Comparison of ENCODE assay signal across 13 cellular contexts in the genomic region with DNA sequence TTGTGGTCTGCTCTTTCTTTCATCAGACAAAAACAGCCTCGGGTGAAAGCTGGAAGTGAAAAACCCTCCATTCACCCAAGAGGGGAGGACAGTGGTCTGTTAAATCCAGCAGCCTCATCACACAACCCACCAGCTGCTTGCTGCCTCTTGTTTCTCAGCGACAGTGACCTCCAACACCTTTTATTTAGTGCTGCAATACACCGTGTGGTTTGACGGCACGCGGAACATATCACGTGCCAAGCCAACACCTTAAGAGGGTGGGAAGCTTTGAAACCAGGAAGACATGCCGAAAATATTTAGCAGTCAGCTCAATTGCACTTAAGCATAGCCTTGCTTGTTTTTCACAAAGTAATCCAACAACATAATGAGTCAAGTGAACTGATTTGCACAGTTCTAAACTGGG. TPM values are rescaled to one million over a fixed set of nuclear protein-coding genes. Genes with fewer than 3 reads are reported as not detected.
DNase-seq lines count a peak whose midpoint lies in the region; FAIRE-seq and TF ChIP-seq lines count a peak whose summit lies in the region.
"Had no signal": no experiment of that assay in that cellular context is flagged by ENCODE, and none has a peak within 500 bp of the region (broad histone marks: within the 10 kb centered on the region; RNA-seq: fewer than 3 reads in every experiment).

No MANE protein-coding gene starts in this region.

- no peaks in the 10 kb centered on the region for H3K9me3 ChIP-seq in keratinocyte (ENCODE audit: control insufficient read depth, low read depth, low read length)
- no peaks in the 10 kb centered on the region for H3K9me3 ChIP-seq in smooth muscle cell (replicated peaks; ENCODE audit: low read depth)

- TF ChIP-seq CTCF in keratinocyte (optimal IDR thresholded peaks at IDR 0.05 in 1 of 3, IDR thresholded peaks at IDR 0.05 in 1 of 3, conservative IDR thresholded peaks at IDR 0.05 in 1 of 3; ENCODE audit: extremely low read depth in 1 of 3, insufficient read depth in 2 of 3, low read length in 3 of 3): no peak
- TF ChIP-seq CTCF in smooth muscle cell (IDR thresholded peaks at IDR 0.05; ENCODE audit: borderline replicate concordance, insufficient read depth, poor library complexity, severe bottlenecking): no peak

- in situ Hi-C loops in KBM-7 (cut with MboI; ENCODE audit: low pct_unique_long_range_greater_than_20kb, low sequenced_read_pairs): no loop called here

- H3K27me3 ChIP-seq in keratinocyte (ENCODE audit: control insufficient read depth, extremely low read depth, insufficient read depth, low read length): no peaks in the 10 kb centered on the region
- H3K27me3 ChIP-seq in smooth muscle cell (ENCODE audit: low read depth): no peaks in the 10 kb centered on the region

- H4K20me1 ChIP-seq in keratinocyte (ENCODE audit: control insufficient read depth, extremely low read depth, insufficient read depth, low read length) (no peaks in the 10 kb centered on the region), smooth muscle cell (ENCODE audit: low read depth) (no peaks in the 10 kb centered on the region)

- peak overlapping the region; percentile 20 for H2AFZ ChIP-seq in keratinocyte (ENCODE audit: control insufficient read depth, low read length)
- H2AFZ ChIP-seq in smooth muscle cell (ENCODE audit: low read depth): no peak overlapping the region

- H3K9me1 ChIP-seq in keratinocyte (ENCODE audit: control insufficient read depth, extremely low read depth, insufficient read depth, low read length): no peaks in the 10 kb centered on the region

- H3K4me2 ChIP-seq in keratinocyte (ENCODE audit: control insufficient read depth, extremely low read depth, insufficient read depth, low read depth, low read length) (peak overlapping the region; percentile 36), smooth muscle cell (peak overlapping the region; percentile 52)

- WGBS in smooth muscle cell (ENCODE audit: low lambda C conversion rate): 59% methylated on average over 8 of the region's 8 CpGs

- H3K9ac ChIP-seq in keratinocyte (ENCODE audit: control insufficient read depth, extremely low read depth, insufficient read depth, low read length) (peak overlapping the region; percentile 29), smooth muscle cell (ENCODE audit: low read depth) (peak overlapping the region; percentile 12)

- H3K27ac ChIP-seq in keratinocyte (ENCODE audit: control insufficient read depth, insufficient read depth, low read length) (peak overlapping the region; percentile 75), smooth muscle cell (ENCODE audit: low read depth) (peak overlapping the region; percentile 43)

- DNase-seq in GM19239 (ENCODE audit: insufficient read length, low spot score) (no peak), NCI-H187 (lab: John Stamatoyannopoulos, UW) (peak; percentile 12 to 20), keratinocyte (ENCODE audit: low read depth, low spot score) (no peak), smooth muscle cell (lab: John Stamatoyannopoulos, UW; ENCODE audit: unreplicated experiment) (no peak), activated gamma-delta T cell (lab: John Stamatoyannopoulos, UW) (no peak), GDM1 (lab: John Stamatoyannopoulos, UW) (no peak), KBM-7 (no peak), occipital lobe (lab: John Stamatoyannopoulos, UW) (no peak)
- DNase-seq: activated effector memory CD4-positive, alpha-beta T cell treated with Interleukin-2 at 50 U/mL for 16 hours; COR-L47; NCI-H1048; stimulated activated CD4-positive, alpha-beta T cell treated with anti-CD3 and anti-CD28 coated beads, Interleukin-2, amount 100 ng/mL, for 48 hours had no signal

- H3K36me3 ChIP-seq in keratinocyte (ENCODE audit: control insufficient read depth in 2 of 2, extremely low read depth in 1 of 2, insufficient read depth in 2 of 2, low read length in 2 of 2) (peaks cover 0 to 28% of the 10 kb centered on the region in 2 experiments), smooth muscle cell (ENCODE audit: low read depth) (no peaks in the 10 kb centered on the region)

- H3K4me3 ChIP-seq in keratinocyte (ENCODE audit: control insufficient read depth in 2 of 3, extremely low read depth in 1 of 3, insufficient read depth in 2 of 3, low read depth in 1 of 3, low read length in 3 of 3) (peak overlapping the region; percentile 1 to 41 (median 11)), smooth muscle cell (no peak overlapping the region)

- no peaks in the 10 kb centered on the region for H3K79me2 ChIP-seq in keratinocyte (ENCODE audit: control insufficient read depth, insufficient read depth, low read length)
- no peaks in the 10 kb centered on the region for H3K79me2 ChIP-seq in smooth muscle cell (ENCODE audit: low read depth)

- H3K4me1 ChIP-seq in keratinocyte (ENCODE audit: control insufficient read depth, extremely low read depth, insufficient read depth, low read length) (peaks cover 30% of the 10 kb centered on the region), smooth muscle cell (ENCODE audit: low read depth) (peaks cover 11% of the 10 kb centered on the region)

- FAIRE-seq in GM19239 (lab: Jason Lieb, UNC): peak; percentile 18
- FAIRE-seq in keratinocyte (lab: Jason Lieb, UNC): peak; percentile 90

- no peaks in the 10 kb centered on the region for H3F3A ChIP-seq in smooth muscle cell (ENCODE audit: low read depth)

- dilution Hi-C loops in keratinocyte (cut with MboI; ENCODE audit: extremely low pct_ligation_motif_present, low sequenced_read_pairs): no loop called here

RNA-seq across cellular contexts. Expression of a gene that starts 39.8 kb away (rescaled TPM):
- polyA plus RNA-seq in keratinocyte: 1.4 to 3.7 TPM (median 2.5 TPM) in 3 replicates
- 1.5 TPM for polyA plus RNA-seq in keratinocyte (2011; ENCODE audit: low read depth)
- polyA plus RNA-seq in keratinocyte (2011; cell fraction: cytosol; rRNA removed): 1.2 and 1.3 TPM in 2 replicates
- polyA plus RNA-seq in keratinocyte (2011; cell fraction: nucleus; rRNA removed): 1.3 TPM in 2 replicates
- polyA plus RNA-seq in keratinocyte (2012; ENCODE audit: low replicate concordance): 1.6 and 2.4 TPM in 2 replicates
- polyA minus RNA-seq in keratinocyte: 0.33 to 2.5 TPM (median 2.3 TPM) in 3 replicates
- polyA minus RNA-seq in keratinocyte (2011; cell fraction: cytosol; rRNA and poly(A)+ RNA removed): 1.3 TPM
- 0.63 and 1.9 TPM in 2 replicates for polyA minus RNA-seq in keratinocyte (2011; cell fraction: nucleus; rRNA and poly(A)+ RNA removed)
- total RNA-seq in smooth muscle cell: 50.4 and 62.9 TPM in 2 replicates
- 28.9 and 34.4 TPM in 2 replicates for polyA plus RNA-seq in smooth muscle cell
- 9.4 TPM for total RNA-seq in occipital lobe

RNA-seq across cellular contexts. Expression of a gene that starts 55.5 kb away (rescaled TPM):
- polyA plus RNA-seq in keratinocyte (7.9 to 19.0 TPM (median 11.7 TPM) in 3 replicates), smooth muscle cell (0.54 and 1.6 TPM in 2 replicates)
- polyA plus RNA-seq in keratinocyte (2011; ENCODE audit: low read depth): 14.1 TPM
- polyA plus RNA-seq in keratinocyte (2011; cell fraction: cytosol; rRNA removed): 1.6 and 3.2 TPM in 2 replicates
- polyA plus RNA-seq in keratinocyte (2011; cell fraction: nucleus; rRNA removed): 24.3 and 28.3 TPM in 2 replicates
- polyA plus RNA-seq in keratinocyte (2012; ENCODE audit: low replicate concordance): 4.7 and 17.6 TPM in 2 replicates
- 12.8 to 79.7 TPM (median 65.4 TPM) in 3 replicates for polyA minus RNA-seq in keratinocyte
- polyA minus RNA-seq in keratinocyte (2011; cell fraction: cytosol; rRNA and poly(A)+ RNA removed): 6.5 TPM
- polyA minus RNA-seq in keratinocyte (2011; cell fraction: nucleus; rRNA and poly(A)+ RNA removed): 57.4 and 120 TPM in 2 replicates
- total RNA-seq in smooth muscle cell (5.7 and 6.9 TPM in 2 replicates), occipital lobe (3.1 TPM)
- polyA plus RNA-seq: neural cell had no signal

Comparison
In these comparisons a context has a peak if more than half of its experiments do, and no peak if none do; other contexts are left out.
1. DNase-seq: peak in NCI-H187 (2 of 2); none in GM19239 (single experiment), keratinocyte (single experiment), smooth muscle cell (single experiment), activated gamma-delta T cell (single experiment), GDM1 (single experiment), KBM-7 (single experiment) and occipital lobe (single experiment).